ENCODE assay signal across 21 cellular contexts in the genomic region with DNA sequence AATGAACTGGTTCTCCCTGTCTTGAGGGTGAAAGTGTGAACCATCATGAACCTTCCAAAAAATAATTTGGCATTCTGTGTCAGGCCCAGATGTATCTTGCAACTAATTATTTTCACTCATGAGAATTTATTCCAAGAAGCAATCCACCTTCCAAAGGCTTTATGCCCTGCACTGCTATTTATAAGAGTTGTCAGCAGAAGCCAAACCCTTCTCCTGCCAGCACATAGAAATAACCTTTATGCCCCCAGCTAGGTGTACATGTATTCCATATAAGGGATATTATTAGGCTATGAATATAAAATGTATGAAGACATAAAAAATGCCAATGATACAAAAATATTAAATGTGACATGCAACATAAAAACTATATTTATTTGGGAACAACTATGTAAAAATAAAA.
DNase-seq lines count a peak whose midpoint lies in the region; ATAC-seq and TF ChIP-seq lines count a peak whose summit lies in the region.
"Had no signal": no experiment of that assay in that cellular context is flagged by ENCODE, and none has a peak within 500 bp of the region (broad histone marks: within the 10 kb centered on the region; RNA-seq: fewer than 3 reads in every experiment).

No MANE protein-coding gene starts in this region.

- TF ChIP-seq POLR2A in breast epithelium (IDR thresholded peaks at IDR 0.05), result no peak

- no peak overlapping the region for H3K4me3 ChIP-seq in naive thymus-derived CD4-positive, alpha-beta T cell (ENCODE audit: low read length)
- H3K4me3 ChIP-seq in breast epithelium, result no peak overlapping the region
- H3K4me3 ChIP-seq: A549; BLaER1 treated with 17β-estradiol and CSF1 and Interleukin-3, amounts not matched to agents 10 nM and 100 nM; HAP-1 had no signal

- H3K27ac Mint-ChIP-seq in activated naive CD8-positive, alpha-beta T cell treated with anti-CD3 and anti-CD28 coated beads for 36 hours, result peak overlapping the region; percentile 50
- peak overlapping the region in 5 of 9 donors; percentile 8 to 89 (median 73) for H3K27ac Mint-ChIP-seq in naive thymus-derived CD4-positive, alpha-beta T cell
- H3K27ac Mint-ChIP-seq: CD4-positive, alpha-beta T cell; HFFc6 had no signal

- H3K4me1 ChIP-seq in naive thymus-derived CD4-positive, alpha-beta T cell (ENCODE audit: control insufficient read depth in 2 of 2, insufficient read depth in 2 of 2, low read length in 2 of 2), result peaks cover 0 to 15% of the 10 kb centered on the region in 2 donors
- no peaks in the 10 kb centered on the region for H3K4me1 ChIP-seq in breast epithelium
- H3K4me1 ChIP-seq: A549; BE2C; BLaER1 treated with 17β-estradiol and CSF1 and Interleukin-3, amounts not matched to agents 10 nM and 100 nM; HAP-1 had no signal

- H3K36me3 Mint-ChIP-seq in activated naive CD8-positive, alpha-beta T cell treated with anti-CD3 and anti-CD28 coated beads for 36 hours, result peaks cover 3% of the 10 kb centered on the region
- H3K36me3 Mint-ChIP-seq in naive thymus-derived CD4-positive, alpha-beta T cell, result peaks cover 0 to 11% (median 0%) of the 10 kb centered on the region in 5 donors

- no peak overlapping the region for H3K4me3 Mint-ChIP-seq in activated naive CD8-positive, alpha-beta T cell treated with anti-CD3 and anti-CD28 coated beads for 36 hours
- H3K4me3 Mint-ChIP-seq in naive thymus-derived CD4-positive, alpha-beta T cell, result peak overlapping the region in 2 of 10 donors; percentile 25 to 65
- H3K4me3 Mint-ChIP-seq: CD4-positive, alpha-beta T cell; HFFc6 had no signal

- DNase-seq in left ventricle myocardium superior (no peak), cardiac septum (ENCODE audit: low spot score) (no peak), HUDEP-2 (lab: John Stamatoyannopoulos, UW; ENCODE audit: unreplicated experiment in 76 of 76) (no peak), HuH-7 (ENCODE audit: low spot score) (no peak), breast epithelium (ENCODE audit: low spot score in 2 of 2) (no peak)
- DNase-seq in activated naive CD8-positive, alpha-beta T cell treated with anti-CD3 and anti-CD28 coated beads for 36 hours, result no peak
- DNase-seq in naive thymus-derived CD4-positive, alpha-beta T cell, result no peak
- DNase-seq: 8988T; ACHN; AML-193; Calu3; CD4-positive, alpha-beta T cell; COR-L47; DMS53; DMS79 treated with DMSO at 0.1 percent for 48 hours; GOT3; HFFc6 had no signal

- CTCF ChIA-PET in naive thymus-derived CD4-positive, alpha-beta T cell (lab: Charles Lee), result no interaction called here

- no peaks in the 10 kb centered on the region for H3K9me3 Mint-ChIP-seq in activated naive CD8-positive, alpha-beta T cell treated with anti-CD3 and anti-CD28 coated beads for 36 hours
- H3K9me3 Mint-ChIP-seq in naive thymus-derived CD4-positive, alpha-beta T cell, result peaks cover under 1 to 13% (median 4%) of the 10 kb centered on the region in 11 donors
- H3K9me3 Mint-ChIP-seq: CD4-positive, alpha-beta T cell had no signal

- no peaks in the 10 kb centered on the region for H3K9me3 ChIP-seq in naive thymus-derived CD4-positive, alpha-beta T cell (ENCODE audit: control insufficient read depth in 2 of 3, low read length in 3 of 3)
- peaks cover 0 to 16% of the 10 kb centered on the region in 2 donors for H3K9me3 ChIP-seq in breast epithelium
- H3K9me3 ChIP-seq: A549, BE2C, HAP-1 had no signal

- no peaks in the 10 kb centered on the region for H3K36me3 ChIP-seq in naive thymus-derived CD4-positive, alpha-beta T cell (ENCODE audit: control insufficient read depth in 2 of 3, insufficient read depth in 3 of 3, low read length in 3 of 3)
- H3K36me3 ChIP-seq in breast epithelium, result no peaks in the 10 kb centered on the region
- H3K36me3 ChIP-seq: BE2C; BLaER1 treated with 17β-estradiol and CSF1 and Interleukin-3, amounts not matched to agents 10 nM and 100 nM; HAP-1 had no signal

- ATAC-seq in left ventricle myocardium superior, result peak; percentile 71
- ATAC-seq in naive thymus-derived CD4-positive, alpha-beta T cell, result no peak
- ATAC-seq: A549 had no signal

- no peak for TF ChIP-seq CTCF in breast epithelium (IDR thresholded peaks at IDR 0.05)

- peaks cover 15% of the 10 kb centered on the region for H3K4me1 Mint-ChIP-seq in activated naive CD8-positive, alpha-beta T cell treated with anti-CD3 and anti-CD28 coated beads for 36 hours
- peaks cover 2 to 35% (median 22%) of the 10 kb centered on the region in 7 donors for H3K4me1 Mint-ChIP-seq in naive thymus-derived CD4-positive, alpha-beta T cell

- no peaks in the 10 kb centered on the region for H3K27me3 Mint-ChIP-seq in activated naive CD8-positive, alpha-beta T cell treated with anti-CD3 and anti-CD28 coated beads for 36 hours
- H3K27me3 Mint-ChIP-seq in naive thymus-derived CD4-positive, alpha-beta T cell, result no peaks in the 10 kb centered on the region
- H3K27me3 Mint-ChIP-seq: CD4-positive, alpha-beta T cell had no signal

- POLR2A ChIA-PET in naive thymus-derived CD4-positive, alpha-beta T cell (lab: Charles Lee), result no interaction called here

- no peaks in the 10 kb centered on the region for H3K27me3 ChIP-seq in naive thymus-derived CD4-positive, alpha-beta T cell (ENCODE audit: control insufficient read depth in 2 of 2, insufficient read depth in 2 of 2, low read length in 2 of 2)
- no peaks in the 10 kb centered on the region for H3K27me3 ChIP-seq in breast epithelium
- H3K27me3 ChIP-seq: BE2C had no signal

- H3K27ac ChIP-seq in naive thymus-derived CD4-positive, alpha-beta T cell (ENCODE audit: low read depth, low read length), result no peak overlapping the region
- H3K27ac ChIP-seq in breast epithelium, result no peak overlapping the region
- H3K27ac ChIP-seq: A549; BLaER1 treated with 17β-estradiol and CSF1 and Interleukin-3, amounts not matched to agents 10 nM and 100 nM had no signal

- intact Hi-C loops in left ventricle myocardium superior (cut with micrococcal nuclease), result no loop called here
- intact Hi-C loops in cardiac septum (cut with DNase I), result no loop called here
- intact Hi-C loops in naive thymus-derived CD4-positive, alpha-beta T cell (cut with micrococcal nuclease), result no loop called here
- intact Hi-C loops in breast epithelium (cut with DNase I; ENCODE audit: low total_unique reads), result no loop called here
